21 cellular contexts compared by ENCODE assay signal in genomic region chr13:111119966-111120365, GRCh38. TPM values are rescaled to one million over a fixed set of nuclear protein-coding genes. Genes with fewer than 3 reads are reported as not detected.
DNase-seq lines count a peak whose midpoint lies in the region; ATAC-seq, FAIRE-seq and TF ChIP-seq lines count a peak whose summit lies in the region.
"Had no signal": no experiment of that assay in that cellular context is flagged by ENCODE, and none has a peak within 500 bp of the region (broad histone marks: within the 10 kb centered on the region; RNA-seq: fewer than 3 reads in every experiment).

No MANE protein-coding gene starts in this region.

- intact Hi-C loops in aorta (cut with DNase I) = loop anchor here (2.0 to 10.0 kb wide), 4 partner anchors 32 to 165 kb away; no protein-coding TSS in a partner anchor

- peaks cover 0 to 2% of the 10 kb centered on the region in 2 donors for H3K4me1 ChIP-seq in aorta (ENCODE audit: control insufficient read depth in 1 of 2, insufficient read depth in 2 of 2, low read length in 2 of 2)

- DNase-seq in astrocyte of the spinal cord (ENCODE audit: low read depth, low spot score) = peak; percentile 26
- peak; percentile 46 for DNase-seq in fibroblast of gingiva (ENCODE audit: low read depth)
- no peak for DNase-seq in osteocyte (ENCODE audit: extremely low spot score, unreplicated experiment)
- DNase-seq in aorta = no peak
- no peak for DNase-seq in LoVo (ENCODE audit: low spot score)
- no peak for DNase-seq in HTR-8/SVneo (ENCODE audit: insufficient read length, low spot score)
- DNase-seq: ACHN; AML-193; DMS 273 treated with DMSO at 0.1 percent for 48 hours; GDM1; MG63; NCI-H1105; NCI-H1694 treated with DMSO at 0.1 percent for 48 hours; NCI-H226; NCI-H526; NK-92 treated with Interleukin-12 subunit alpha and Interleukin-12 subunit beta, amount 100 ng/mL, for 24 hours; OCI-M1; SIG-M5 had no signal

- peak overlapping the region; percentile 32 to 46 for H3K27ac ChIP-seq in aorta (ENCODE audit: low read depth in 1 of 2, low read length in 2 of 2)

- TF ChIP-seq CTCF in astrocyte of the spinal cord (IDR thresholded peaks at IDR 0.05; ENCODE audit: low read depth, low read length) = no peak
- no peak for TF ChIP-seq CTCF in osteocyte (IDR thresholded peaks at IDR 0.05)

- H3K4me3 Mint-ChIP-seq in osteocyte (ENCODE audit: unreplicated experiment) = no peak overlapping the region
- H3K4me3 Mint-ChIP-seq: GM23338 had no signal

- no peaks in the 10 kb centered on the region for H3K27me3 ChIP-seq in aorta (ENCODE audit: control insufficient read depth in 1 of 2, insufficient read depth in 2 of 2, low read length in 1 of 2)

- peak overlapping the region; percentile 83 for H3K27ac Mint-ChIP-seq in osteocyte (ENCODE audit: unreplicated experiment)
- H3K27ac Mint-ChIP-seq: GM23338 had no signal

- no peak overlapping the region for H3K4me3 ChIP-seq in astrocyte of the spinal cord (ENCODE audit: low read depth, low read length)
- H3K4me3 ChIP-seq in aorta (ENCODE audit: low read length in 2 of 2) = no peak overlapping the region
- H3K4me3 ChIP-seq: GM12878, GM23338, MG63 had no signal

- no peak for ATAC-seq in aorta (ENCODE audit: low FRiP score)
- no peak for ATAC-seq in HG03097 (IDR thresholded peaks at IDR 0.05; ENCODE audit: low FRiP score, unreplicated experiment)
- ATAC-seq: GM12878, GM23338 had no signal

- peaks cover 19% of the 10 kb centered on the region for H3K36me3 Mint-ChIP-seq in osteocyte (ENCODE audit: unreplicated experiment)

- H3K4me1 Mint-ChIP-seq in osteocyte (ENCODE audit: unreplicated experiment) = peaks cover 70% of the 10 kb centered on the region

- H3K9me3 Mint-ChIP-seq in osteocyte (ENCODE audit: unreplicated experiment) = no peaks in the 10 kb centered on the region

- FAIRE-seq in HTR-8/SVneo (lab: Jason Lieb, UNC) = no peak
- FAIRE-seq: GM12878 had no signal

- no peaks in the 10 kb centered on the region for H3K27me3 Mint-ChIP-seq in osteocyte (ENCODE audit: unreplicated experiment)

- in situ Hi-C loops in astrocyte of the spinal cord (cut with HindIII; ENCODE audit: low sequenced_read_pairs) = no loop called here

- H3K36me3 ChIP-seq in aorta (ENCODE audit: control insufficient read depth in 1 of 2, insufficient read depth in 2 of 2, low read length in 1 of 2) = no peaks in the 10 kb centered on the region
- H3K36me3 ChIP-seq: MG63 had no signal

- H3K9me3 ChIP-seq in aorta (ENCODE audit: control insufficient read depth, low read length) = no peaks in the 10 kb centered on the region
- H3K9me3 ChIP-seq: MG63 had no signal

RNA-seq across cellular contexts. Expression of gene ARHGEF7, which starts 4.9 kb away (rescaled TPM):
- total RNA-seq in osteocyte = 119 and 125 TPM in 2 replicates
- 100 to 1,000 TPM; 124 to 132 TPM for total RNA-seq in aorta
- 10 to 100 TPM; 16.2 to 76.5 TPM for polyA plus RNA-seq in aorta

Comparison
In these comparisons a context has a peak if more than half of its experiments do, and no peak if none do; other contexts are left out.
1. DNase-seq: peak in astrocyte of the spinal cord (single experiment) and fibroblast of gingiva (single experiment); none in osteocyte (single experiment), aorta (0 of 2), LoVo (single experiment) and HTR-8/SVneo (single experiment).